8 cellular contexts compared by ENCODE assay signal in genomic region chr12:30822385-30823139, GRCh38.
DNase-seq lines count a peak whose midpoint lies in the region; ATAC-seq and TF ChIP-seq lines count a peak whose summit lies in the region.

No MANE protein-coding gene starts in this region.

- intact Hi-C loops in colonic mucosa (cut with DNase I), result no loop called here

- H3K4me1 ChIP-seq in colonic mucosa, result no peaks in the 10 kb centered on the region

- H3K9me3 ChIP-seq in colonic mucosa, result no peaks in the 10 kb centered on the region

- no peaks in the 10 kb centered on the region for H3K27me3 ChIP-seq in colonic mucosa

- H3K9ac ChIP-seq in colonic mucosa (ENCODE audit: low read depth in 2 of 2, low read length in 2 of 2), result peak overlapping the region; percentile 47 to 73

- peak; percentile 69 for ATAC-seq in GM18498 (IDR thresholded peaks at IDR 0.05; ENCODE audit: unreplicated experiment)
- peak; percentile 50 for ATAC-seq in HG03039 (IDR thresholded peaks at IDR 0.05; ENCODE audit: unreplicated experiment)
- ATAC-seq in HG02970 (IDR thresholded peaks at IDR 0.05; ENCODE audit: low FRiP score, unreplicated experiment), result no peak

- no peak for TF ChIP-seq CTCF in WI38 (IDR thresholded peaks at IDR 0.05; ENCODE audit: low read depth, low read length)
- TF ChIP-seq CTCF in colonic mucosa (IDR thresholded peaks at IDR 0.05), result no peak

- DNase-seq in colonic mucosa, result peak; percentile 66
- DNase-seq in kidney glomerular epithelial cell (lab: John Stamatoyannopoulos, UW), result peak; percentile 15
- no peak for DNase-seq in NCI-H510A treated with DMSO at 0.1 percent for 48 hours (lab: John Stamatoyannopoulos, UW)

- H3K36me3 ChIP-seq in colonic mucosa, result no peaks in the 10 kb centered on the region

- H3K4me3 ChIP-seq in WI38 (ENCODE audit: low read depth, low read length), result peak overlapping the region; percentile 51
- H3K4me3 ChIP-seq in colonic mucosa, result peak overlapping the region; percentile 41
- H3K4me3 ChIP-seq in skin epidermis, result peak overlapping the region; percentile 15 to 53 (median 32)

- H3K27ac ChIP-seq in colonic mucosa, result no peak overlapping the region
- peak overlapping the region in 15 of 21 experiments; percentile 11 to 82 (median 55) for H3K27ac ChIP-seq in skin epidermis
